ENCODE assay signal across 27 cellular contexts in the genomic region with DNA sequence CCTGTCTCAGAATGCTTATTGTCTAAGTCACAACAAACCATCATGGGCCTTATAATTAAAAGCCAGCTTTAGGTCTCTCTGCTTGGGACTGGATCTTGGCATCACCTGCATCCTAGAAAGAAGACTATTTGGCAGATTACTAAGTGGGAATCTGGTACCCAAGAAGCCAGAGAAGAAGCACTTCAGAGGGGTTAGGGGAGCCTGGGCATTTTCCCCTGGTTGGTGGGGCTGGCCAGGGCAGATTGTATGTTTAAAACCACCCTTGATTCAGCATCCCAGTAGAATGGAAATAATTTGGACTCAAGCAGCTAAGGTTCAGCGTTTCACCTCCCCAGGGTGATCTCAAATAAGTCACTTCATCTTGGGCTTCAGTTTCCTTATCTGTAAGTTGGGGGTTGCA.
"Had no signal": no experiment of that assay in that cellular context is flagged by ENCODE, and none has a peak within 500 bp of the region (broad histone marks: within the 10 kb centered on the region; RNA-seq: fewer than 3 reads in every experiment).

No MANE protein-coding gene starts in this region.

- H3K27ac Mint-ChIP-seq: immature natural killer cell; mesothelial cell of epicardium; naive thymus-derived CD8-positive, alpha-beta T cell; nephron progenitor cell; stimulated activated naive B cell treated with anti-CD40 and anti-IgM and Interleukin-4, amounts not matched to agents 10 μg/mL and 1 μg/mL and 100 μg/mL, for 72 hours; stimulated activated naive CD8-positive, alpha-beta T cell treated with anti-CD3 and anti-CD28 coated beads, Interleukin-15, Interleukin-2, amounts not matched to agents 100 ng/mL and 50 ng/mL, for 24 hours had no signal

- H3K27ac ChIP-seq: dorsolateral prefrontal cortex, esophagus squamous epithelium, ovary, right lobe of liver, thoracic aorta, tibial nerve, upper lobe of left lung, uterus had no signal

- H3K4me1 Mint-ChIP-seq: nephron progenitor cell; stimulated activated naive B cell treated with anti-CD40 and anti-IgM and Interleukin-4, amounts not matched to agents 10 μg/mL and 1 μg/mL and 100 μg/mL, for 72 hours had no signal

- H3K36me3 Mint-ChIP-seq: mesothelial cell of epicardium had no signal

- H3K4me3 Mint-ChIP-seq: immature natural killer cell; mesothelial cell of epicardium; naive thymus-derived CD8-positive, alpha-beta T cell; nephron progenitor cell; stimulated activated naive B cell treated with anti-CD40 and anti-IgM and Interleukin-4, amounts not matched to agents 10 μg/mL and 1 μg/mL and 100 μg/mL, for 72 hours; stimulated activated naive CD8-positive, alpha-beta T cell treated with anti-CD3 and anti-CD28 coated beads, Interleukin-15, Interleukin-2, amounts not matched to agents 100 ng/mL and 50 ng/mL, for 24 hours had no signal

- DNase-seq: cerebellar nuclear complex; dorsolateral prefrontal cortex; effector CD8-positive, alpha-beta T cell; esophagus squamous epithelium; foreskin melanocyte; glutamatergic neuron; hypothalamus; immature natural killer cell; left ventricle myocardium superior; mesenchymal stem cell; naive thymus-derived CD8-positive, alpha-beta T cell; nephron progenitor cell; nucleus accumbens; ovary; posterior cingulate gyrus; retina; right lobe of liver; small intestine; stimulated activated CD4-positive, alpha-beta T cell treated with anti-CD3 and anti-CD28 coated beads, Interleukin-15, amount 100 ng/mL, for 24 hours; stimulated activated CD4-positive, alpha-beta T cell treated with anti-CD3 and anti-CD28 coated beads, Interleukin-2, amount 100 ng/mL, for 48 hours; stimulated activated naive B cell treated with anti-CD40 and anti-IgM and Interleukin-4, amounts not matched to agents 10 μg/mL and 1 μg/mL and 100 μg/mL, for 72 hours; upper lobe of left lung; uterus had no signal

- H3K9me3 ChIP-seq: esophagus squamous epithelium, ovary, right lobe of liver, thoracic aorta, tibial nerve, upper lobe of left lung, uterus had no signal

- H3K4me1 ChIP-seq: esophagus squamous epithelium, right lobe of liver, tibial nerve, upper lobe of left lung, uterus had no signal

- H3K27me3 ChIP-seq: dorsolateral prefrontal cortex, esophagus squamous epithelium, ovary, right lobe of liver, tibial nerve, upper lobe of left lung, uterus had no signal

- H3K36me3 ChIP-seq: esophagus squamous epithelium, ovary, right lobe of liver, thoracic aorta, tibial nerve, upper lobe of left lung, uterus had no signal

- H3K9me3 Mint-ChIP-seq: immature natural killer cell; mesothelial cell of epicardium; naive thymus-derived CD8-positive, alpha-beta T cell; nephron progenitor cell; stimulated activated naive B cell treated with anti-CD40 and anti-IgM and Interleukin-4, amounts not matched to agents 10 μg/mL and 1 μg/mL and 100 μg/mL, for 72 hours; stimulated activated naive CD8-positive, alpha-beta T cell treated with anti-CD3 and anti-CD28 coated beads, Interleukin-15, Interleukin-2, amounts not matched to agents 100 ng/mL and 50 ng/mL, for 24 hours had no signal

- ATAC-seq: left ventricle myocardium superior; naive thymus-derived CD8-positive, alpha-beta T cell; right lobe of liver; stimulated activated naive B cell treated with anti-CD40 and anti-IgM and Interleukin-4, amounts not matched to agents 10 μg/mL and 1 μg/mL and 100 μg/mL, for 72 hours had no signal

- H3K4me3 ChIP-seq: dorsolateral prefrontal cortex, esophagus squamous epithelium, ovary, right lobe of liver, thoracic aorta, tibial nerve, upper lobe of left lung, uterus had no signal

- H3K27me3 Mint-ChIP-seq: naive thymus-derived CD8-positive, alpha-beta T cell; stimulated activated naive CD8-positive, alpha-beta T cell treated with anti-CD3 and anti-CD28 coated beads, Interleukin-15, Interleukin-2, amounts not matched to agents 100 ng/mL and 50 ng/mL, for 24 hours had no signal
